26 cellular contexts compared by ENCODE assay signal in the genomic region with DNA sequence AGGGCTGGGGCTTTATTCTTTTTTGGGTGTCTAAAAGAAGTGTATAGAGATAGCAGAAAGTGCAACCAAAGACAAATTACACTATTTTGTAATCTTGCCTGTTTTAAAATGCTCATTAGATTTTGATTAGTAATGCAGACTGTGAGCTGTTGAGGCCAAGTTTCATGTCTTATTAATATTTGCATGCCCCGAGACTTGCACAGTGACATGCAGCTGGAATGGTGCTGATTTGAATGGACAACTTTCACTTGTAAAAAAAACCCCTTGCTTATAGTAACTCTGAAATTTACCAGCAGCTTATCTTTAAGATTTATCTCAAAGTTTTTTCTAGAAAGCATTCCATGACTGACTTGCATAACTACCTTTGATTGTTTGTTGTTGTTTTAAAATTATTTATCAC.
"Had no signal": no experiment of that assay in that cellular context is flagged by ENCODE, and none has a peak within 500 bp of the region (broad histone marks: within the 10 kb centered on the region; RNA-seq: fewer than 3 reads in every experiment).

No MANE protein-coding gene starts in this region.

- H3K4me3 Mint-ChIP-seq: activated CD8-positive, alpha-beta T cell treated with anti-CD3 and anti-CD28 coated beads, Interleukin-2, amount 10 ng/mL, durations not matched to agents 7 days and 5 days; activated naive CD4-positive, alpha-beta T cell treated with anti-CD3 and anti-CD28 coated beads, Interleukin-2, amount 50 U/mL, for 24 hours; central memory CD8-positive, alpha-beta T cell; T-helper 1 cell treated with Interleukin-12 subunit alpha and Interleukin-12 subunit beta and Interleukin-4 antibody, amounts not matched to agents 30 μg/mL and 1 μg/mL, for 36 hours; WTC11 had no signal

- H3K9me3 ChIP-seq: ascending aorta, body of pancreas, Peyer's patch, SJSA1 had no signal

- H3K36me3 ChIP-seq: ascending aorta, Peyer's patch, SJSA1 had no signal

- H3K4me1 ChIP-seq: ascending aorta, body of pancreas, Peyer's patch, SJSA1 had no signal

- H3K4me1 Mint-ChIP-seq: activated naive CD4-positive, alpha-beta T cell treated with anti-CD3 and anti-CD28 coated beads, Interleukin-2, amount 50 U/mL, for 24 hours; central memory CD8-positive, alpha-beta T cell had no signal

- H3K27me3 Mint-ChIP-seq: activated naive CD4-positive, alpha-beta T cell treated with anti-CD3 and anti-CD28 coated beads, Interleukin-2, amount 50 U/mL, for 24 hours; central memory CD8-positive, alpha-beta T cell had no signal

- DNase-seq: activated CD4-positive, alpha-beta T cell treated with anti-CD3 and anti-CD28 coated beads for 48 hours; activated CD4-positive, alpha-beta T cell treated with anti-CD3 and anti-CD28 coated beads, Interleukin-2, amount 50 U/mL, for 4 hours; activated CD4-positive, CD25-positive, alpha-beta regulatory T cell treated with anti-CD3 and anti-CD28 coated beads, Interleukin-2, amount 50 U/mL, for 72 hours; activated CD8-positive, alpha-beta memory T cell treated with anti-CD3 and anti-CD28 coated beads, Interleukin-2, amount 50 U/mL, for 48 hours; activated CD8-positive, alpha-beta T cell treated with anti-CD3 and anti-CD28 coated beads, Interleukin-2, amount 10 ng/mL, durations not matched to agents 7 days and 5 days; activated T-cell treated with anti-CD3 and anti-CD28 coated beads, Interleukin-2, amount 50 U/mL, for 1 hour; amniotic stem cell; body of pancreas; MM.1S; NCI-H1105; NCI-H1436; NCI-H1694 treated with DMSO at 0.1 percent for 48 hours; NCI-H2029 treated with DMSO at 0.1 percent for 48 hours; NCI-H345; NCI-H510A; NK-92 treated with Interleukin-12 subunit alpha and Interleukin-12 subunit beta, amount 100 ng/mL, for 24 hours; Peyer's patch; SHP77 had no signal

- H3K27ac Mint-ChIP-seq: activated CD8-positive, alpha-beta T cell treated with anti-CD3 and anti-CD28 coated beads, Interleukin-2, amount 10 ng/mL, durations not matched to agents 7 days and 5 days; activated naive CD4-positive, alpha-beta T cell treated with anti-CD3 and anti-CD28 coated beads, Interleukin-2, amount 50 U/mL, for 24 hours; T-helper 1 cell treated with Interleukin-12 subunit alpha and Interleukin-12 subunit beta and Interleukin-4 antibody, amounts not matched to agents 30 μg/mL and 1 μg/mL, for 36 hours; WTC11 had no signal

- H3K4me3 ChIP-seq: ascending aorta, body of pancreas, Peyer's patch, SJSA1 had no signal

- H3K27me3 ChIP-seq: ascending aorta, body of pancreas, Peyer's patch, SJSA1 had no signal

- H3K9me3 Mint-ChIP-seq: activated naive CD4-positive, alpha-beta T cell treated with anti-CD3 and anti-CD28 coated beads, Interleukin-2, amount 50 U/mL, for 24 hours; T-helper 1 cell treated with Interleukin-12 subunit alpha and Interleukin-12 subunit beta and Interleukin-4 antibody, amounts not matched to agents 30 μg/mL and 1 μg/mL, for 36 hours; WTC11 had no signal

- H3K27ac ChIP-seq: ascending aorta, body of pancreas, Peyer's patch, RWPE1, SJSA1 had no signal

- H3K36me3 Mint-ChIP-seq: activated naive CD4-positive, alpha-beta T cell treated with anti-CD3 and anti-CD28 coated beads, Interleukin-2, amount 50 U/mL, for 24 hours; WTC11 had no signal

- ATAC-seq: activated CD8-positive, alpha-beta T cell treated with anti-CD3 and anti-CD28 coated beads, Interleukin-2, amount 10 ng/mL, durations not matched to agents 7 days and 5 days; body of pancreas; SK-N-SH treated with all-trans-retinoic acid at 6 μM for 48 hours had no signal
